Comparison of ENCODE assay signal across 23 cellular contexts in the genomic region with DNA sequence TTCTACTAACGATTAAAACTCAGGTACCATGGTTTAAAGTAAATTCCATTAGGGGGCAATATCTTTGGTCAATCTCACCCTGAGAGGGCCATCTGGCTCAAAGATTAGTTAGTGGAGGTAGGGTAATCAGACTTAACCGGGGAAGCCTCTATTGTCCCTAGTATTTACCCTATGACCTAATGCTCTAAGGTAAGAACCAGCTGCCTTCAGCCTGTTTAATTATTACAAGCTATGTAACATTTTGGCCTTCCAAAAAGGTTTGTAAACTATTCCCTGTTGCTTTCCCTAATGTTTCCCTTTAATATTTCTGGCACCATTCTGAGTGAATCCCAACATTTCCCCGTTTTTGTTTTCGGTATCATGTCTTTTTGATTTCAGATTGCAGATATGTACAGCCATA. TPM values are rescaled to one million over a fixed set of nuclear protein-coding genes. Genes with fewer than 3 reads are reported as not detected.
DNase-seq lines count a peak whose midpoint lies in the region; ATAC-seq and TF ChIP-seq lines count a peak whose summit lies in the region.
"Had no signal": no experiment of that assay in that cellular context is flagged by ENCODE, and none has a peak within 500 bp of the region (broad histone marks: within the 10 kb centered on the region; RNA-seq: fewer than 3 reads in every experiment).

No MANE protein-coding gene starts in this region.

- H3K79me2 ChIP-seq in HCT116 (ENCODE audit: insufficient read depth, low read length), result no peaks in the 10 kb centered on the region

- no peaks in the 10 kb centered on the region for H4K20me1 ChIP-seq in HCT116 (ENCODE audit: insufficient read depth)

- H3K27ac ChIP-seq in 22Rv1, result peak overlapping the region; percentile 100
- H3K27ac ChIP-seq in HCT116 (ENCODE audit: low read depth, low read length), result no peak overlapping the region
- peak overlapping the region in 3 of 4 donors; percentile 12 to 76 (median 17) for H3K27ac ChIP-seq in esophagus squamous epithelium
- H3K27ac ChIP-seq: prostate gland, SK-N-MC had no signal

- WGBS in esophagus squamous epithelium, 2 donors, result 48% methylated on average over 4 of the region's 4 CpGs

- no peak for TF ChIP-seq RAD21 in HCT116 (IDR thresholded peaks at IDR 0.05; ENCODE audit: low read depth)

- peak overlapping the region; percentile 76; the same call in 1 of the 2 replicates for H3K4me2 ChIP-seq in HCT116 (ENCODE audit: low read length)

- no peak for ATAC-seq in HCT116
- ATAC-seq in GM21526 (IDR thresholded peaks at IDR 0.05; ENCODE audit: low FRiP score, unreplicated experiment), result no peak
- ATAC-seq in HG03469 (IDR thresholded peaks at IDR 0.05; ENCODE audit: unreplicated experiment), result no peak

- TF ChIP-seq POLR2A in HCT116 (IDR thresholded peaks at IDR 0.05; ENCODE audit: borderline replicate concordance, extremely low read depth, insufficient read depth, insufficient read length), result no peak
- no peak for TF ChIP-seq POLR2A in esophagus squamous epithelium (IDR thresholded peaks at IDR 0.05)

- POLR2A ChIA-PET in HCT116 (lab: Charles Lee), result no interaction called here

- CTCF ChIA-PET in HCT116 (lab: Charles Lee), result interaction anchor here (1.2 kb wide), 1 partner anchor 134 kb away, joined by 3 read pairs; no protein-coding TSS in a partner anchor

- no peak for TF ChIP-seq CTCF in 22Rv1 (IDR thresholded peaks at IDR 0.05)
- TF ChIP-seq CTCF in HCT116 (IDR thresholded peaks at IDR 0.05 in 2 of 3, conservative IDR thresholded peaks at IDR 0.05 in 1 of 3; ENCODE audit: borderline replicate concordance in 1 of 3, insufficient read depth in 1 of 3, low read depth in 2 of 3, low read length in 2 of 3), result no peak
- TF ChIP-seq CTCF in esophagus squamous epithelium (IDR thresholded peaks at IDR 0.05), result no peak

- no peaks in the 10 kb centered on the region for H3K36me3 ChIP-seq in HCT116 (ENCODE audit: control insufficient read depth in 1 of 2, insufficient read depth in 2 of 2, low read length in 2 of 2)
- H3K36me3 ChIP-seq in esophagus squamous epithelium, result no peaks in the 10 kb centered on the region
- H3K36me3 ChIP-seq: prostate gland had no signal

- no peak for DNase-seq in HCT116 (ENCODE audit: low read depth, low spot score)
- DNase-seq in NCI-H774 (lab: John Stamatoyannopoulos, UW), result peak; percentile 67
- no peak for DNase-seq in esophagus squamous epithelium (lab: John Stamatoyannopoulos, UW)
- no peak for DNase-seq in C1 segment of cervical spinal cord (lab: John Stamatoyannopoulos, UW)
- no peak for DNase-seq in NCI-H524 (lab: John Stamatoyannopoulos, UW)
- DNase-seq: activated naive CD4-positive, alpha-beta T cell treated with anti-CD3 and anti-CD28 coated beads, Interleukin-2, amount 10 ng/mL, durations not matched to agents 7 days and 5 days; amniotic stem cell; CD8-positive, alpha-beta memory T cell; cortex of kidney; NCI-H510A; RPMI8226; substantia nigra; T-helper 2 cell had no signal

- H3K4me1 ChIP-seq in HCT116 (ENCODE audit: control insufficient read depth in 1 of 2, insufficient read depth in 2 of 2, low read length in 2 of 2) (peaks cover 12 to 17% of the 10 kb centered on the region in 2 experiments), esophagus squamous epithelium (peaks cover 0 to 38% (median 8%) of the 10 kb centered on the region in 3 donors)

- no peak overlapping the region for H2AFZ ChIP-seq in HCT116 (ENCODE audit: low read depth, low read length, poor library complexity, severe bottlenecking)

- no peak overlapping the region for H3K9ac ChIP-seq in HCT116 (ENCODE audit: low read length)

- RAD21 ChIA-PET in HCT116 (lab: Charles Lee; ENCODE audit: low non-redundant PET in 1 of 2, low total read pairs in 2 of 2, uncharacterized antibody in 2 of 2, unreplicated experiment in 2 of 2), result no interaction called here

- H3K9me3 ChIP-seq in HCT116 (ENCODE audit: control insufficient read depth in 1 of 2, insufficient read depth in 1 of 2, low read depth in 1 of 2, low read length in 2 of 2), result no peaks in the 10 kb centered on the region
- H3K9me3 ChIP-seq in esophagus squamous epithelium, result no peaks in the 10 kb centered on the region
- H3K9me3 ChIP-seq: prostate gland had no signal

- intact Hi-C loops in HCT116 (cut with micrococcal nuclease) (loop anchor here (10.0 kb wide), 1 partner anchor 221 kb away; the partner anchor contains the start of gene FAM111A), esophagus squamous epithelium (cut with DNase I) (no loop called here)

- H3K4me3 ChIP-seq in HCT116 (replicated peaks in 1 of 2; ENCODE audit: low read depth in 1 of 2, low read length in 2 of 2) (no peak overlapping the region), esophagus squamous epithelium (no peak overlapping the region)
- H3K4me3 ChIP-seq: K562, prostate gland, SK-N-MC had no signal

- BruUV-seq in HCT116 (replicated peaks; lab: Mats Ljungman, UMichigan), result no TSS peak

- H3K27me3 ChIP-seq in HCT116 (ENCODE audit: insufficient read depth, low read length), result no peaks in the 10 kb centered on the region
- peaks cover 0 to 8% (median 0%) of the 10 kb centered on the region in 4 donors for H3K27me3 ChIP-seq in esophagus squamous epithelium

- H3K9me2 ChIP-seq in HCT116 (ENCODE audit: insufficient read depth), result no peaks in the 10 kb centered on the region

TF ChIP-seq in HCT116, 20 proteins besides CTCF, POLR2A, EP300 and RAD21:
- TF ChIP-seq JUND (IDR thresholded peaks at IDR 0.05) (no peak), EZH2 (IDR thresholded peaks at IDR 0.05) (no peak), ZNF274 (IDR thresholded peaks at IDR 0.05; ENCODE audit: low read depth, low read length) (no peak), ATF3 (IDR thresholded peaks at IDR 0.05) (no peak)

RNA-seq across cellular contexts. Expression of gene GLYATL1, which starts 15.1 kb away (rescaled TPM):
- total RNA-seq in HCT116 (2021; ENCODE audit: unreplicated experiment) (not detected), esophagus squamous epithelium (not detected)
- polyA plus RNA-seq in HCT116 (2012), result 0.04 and 0.10 TPM in 2 replicates
- total RNA-seq: A172; bronchial epithelial cell; CD8-positive, alpha-beta memory T cell; K562; lung microvascular endothelial cell; MCF 10A had no signal
- polyA plus RNA-seq: CD8-positive, alpha-beta memory T cell; K562 had no signal
